1 cellular context compared by ENCODE assay signal in genomic region chr12:120121766-120122293, GRCh38.
A peak's percentile ranks its signal among the peaks of the same experiment; 100 is the strongest.
TF ChIP-seq lines count a peak whose summit lies in the region.

No MANE protein-coding gene starts in this region.

TF ChIP-seq in HepG2, 621 proteins besides CTCF, POLR2A, EP300 and RAD21 (continued from another document and continues in another):
- TF ChIP-seq ZNF503 (CRISPR knock-in tag; IDR thresholded peaks at IDR 0.05) (no peak), HBP1 (CRISPR knock-in tag; IDR thresholded peaks at IDR 0.05; ENCODE audit: low read depth) (no peak), ZFP62 (CRISPR knock-in tag; IDR thresholded peaks at IDR 0.05) (no peak), ZNF776 (CRISPR knock-in tag; IDR thresholded peaks at IDR 0.05) (no peak), ZNF607 (CRISPR knock-in tag; IDR thresholded peaks at IDR 0.05; ENCODE audit: borderline replicate concordance) (peak; percentile 23; the same call in 1 of the 2 replicates), ZNF256 (CRISPR knock-in tag; conservative IDR thresholded peaks at IDR 0.05) (no peak), ZMYM4 (CRISPR knock-in tag; IDR thresholded peaks at IDR 0.05) (no peak), HOXA7 (CRISPR knock-in tag; IDR thresholded peaks at IDR 0.05) (no peak), SATB2 (CRISPR knock-in tag; IDR thresholded peaks at IDR 0.05) (no peak), MEIS2 (CRISPR knock-in tag; IDR thresholded peaks at IDR 0.05) (no peak), ZNF224 (CRISPR knock-in tag; IDR thresholded peaks at IDR 0.05) (no peak), ETV5 (CRISPR knock-in tag; IDR thresholded peaks at IDR 0.05; ENCODE audit: borderline replicate concordance) (peak; percentile 76; the same call in 1 of the 2 replicates), ZBTB44 (CRISPR knock-in tag; IDR thresholded peaks at IDR 0.05) (no peak), HNRNPUL1 (IDR thresholded peaks at IDR 0.05; ENCODE audit: low read depth, low read length) (no peak), GATAD1 (CRISPR knock-in tag; IDR thresholded peaks at IDR 0.05) (peak; percentile 26; the same call in 1 of the 2 replicates), HDAC1 (CRISPR knock-in tag; IDR thresholded peaks at IDR 0.05) (peak; percentile 40; the same call in 1 of the 2 replicates), JUNB (CRISPR knock-in tag; IDR thresholded peaks at IDR 0.05; ENCODE audit: borderline replicate concordance) (no peak), SMARCE1 (IDR thresholded peaks at IDR 0.05; ENCODE audit: borderline replicate concordance) (no peak), MIER3 (CRISPR knock-in tag; IDR thresholded peaks at IDR 0.05; ENCODE audit: borderline replicate concordance) (peak; percentile 41; the same call in 1 of the 2 replicates), ATRX (CRISPR knock-in tag; IDR thresholded peaks at IDR 0.05; ENCODE audit: borderline replicate concordance) (no peak), HNRNPL (IDR thresholded peaks at IDR 0.05; ENCODE audit: low read depth, low read length) (no peak), ZSCAN31 (CRISPR knock-in tag; IDR thresholded peaks at IDR 0.05; ENCODE audit: low read depth) (no peak), TAF1 (CRISPR knock-in tag; IDR thresholded peaks at IDR 0.05) (no peak), REXO4 (CRISPR knock-in tag; IDR thresholded peaks at IDR 0.05; ENCODE audit: borderline replicate concordance) (no peak), SIX1 (CRISPR knock-in tag; IDR thresholded peaks at IDR 0.05; ENCODE audit: borderline replicate concordance) (no peak), ZBTB37 (CRISPR knock-in tag; IDR thresholded peaks at IDR 0.05) (no peak), FUBP1 (CRISPR knock-in tag; IDR thresholded peaks at IDR 0.05; ENCODE audit: borderline replicate concordance) (no peak), CEBPB (IDR thresholded peaks at IDR 0.05; ENCODE audit: borderline replicate concordance, low read depth, low read length) (peak; percentile 67; the same call in 1 of the 2 replicates), ARNTL (CRISPR knock-in tag; IDR thresholded peaks at IDR 0.05) (no peak), ZBTB25 (CRISPR knock-in tag; IDR thresholded peaks at IDR 0.05) (no peak), SNRNP70 (IDR thresholded peaks at IDR 0.05; ENCODE audit: low read depth, low read length) (no peak), NFIC (IDR thresholded peaks at IDR 0.05; ENCODE audit: low read length) (no peak; the same call in 1 of the 2 replicates), MNT (IDR thresholded peaks at IDR 0.05) (peak; percentile 56), E2F1 (CRISPR knock-in tag; IDR thresholded peaks at IDR 0.05) (no peak), KIAA2018 (CRISPR knock-in tag; IDR thresholded peaks at IDR 0.05; ENCODE audit: borderline replicate concordance) (no peak), GMEB1 (CRISPR knock-in tag; IDR thresholded peaks at IDR 0.05; ENCODE audit: borderline replicate concordance) (no peak)
